Comparison of ENCODE assay signal across 27 cellular contexts in the genomic region with DNA sequence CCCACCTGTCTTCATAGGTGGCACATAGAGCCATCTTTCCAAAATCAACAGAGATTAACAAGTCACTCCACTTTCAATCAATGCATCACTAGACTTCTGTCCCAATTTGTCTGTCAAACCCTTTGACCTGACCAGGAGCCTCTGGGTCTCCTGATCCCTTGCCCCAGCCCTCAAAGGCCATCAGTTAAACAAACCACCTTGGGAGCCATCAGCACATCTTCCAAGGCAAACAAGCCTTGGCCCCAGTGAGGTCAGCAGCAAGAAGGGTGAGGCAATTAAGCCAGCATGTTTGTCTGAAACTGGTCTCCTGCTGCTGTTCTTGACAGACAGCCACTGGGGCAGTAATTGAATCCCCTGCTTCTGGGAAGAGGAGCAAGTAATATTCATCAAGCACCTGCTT.
"Had no signal": no experiment of that assay in that cellular context is flagged by ENCODE, and none has a peak within 500 bp of the region (broad histone marks: within the 10 kb centered on the region; RNA-seq: fewer than 3 reads in every experiment).

No MANE protein-coding gene starts in this region.

- H3K27ac Mint-ChIP-seq: mesothelial cell of epicardium; naive B cell; natural killer cell treated with Interleukin-12 subunit alpha and Interleukin-12 subunit beta and Interleukin-15 and Interleukin-18, amount 100 ng/mL, for 72 hours; neural progenitor cell; stimulated activated effector memory CD8-positive, alpha-beta T cell treated with anti-CD3 and anti-CD28 coated beads, Interleukin-12 subunit alpha, Interleukin-12 subunit beta, amount 100 ng/mL, for 72 hours; type B pancreatic cell had no signal

- H3K4me1 Mint-ChIP-seq: naive B cell; neural progenitor cell; stimulated activated effector memory CD8-positive, alpha-beta T cell treated with anti-CD3 and anti-CD28 coated beads, Interleukin-12 subunit alpha, Interleukin-12 subunit beta, amount 100 ng/mL, for 72 hours had no signal

- DNase-seq: dorsolateral prefrontal cortex; effector CD4-positive, alpha-beta T cell; foreskin keratinocyte; heart left ventricle; left cardiac atrium; left lung; mesenchymal stem cell; mucosa of descending colon; naive B cell; stimulated activated CD4-positive, alpha-beta T cell treated with anti-CD3 and anti-CD28 coated beads, Interleukin-2, amount 100 ng/mL, for 24 hours; stimulated activated CD4-positive, alpha-beta T cell treated with anti-CD3 and anti-CD28 coated beads, Interleukin-4, amount 100 ng/mL, for 24 hours; stimulated activated naive CD8-positive, alpha-beta T cell treated with anti-CD3 and anti-CD28 coated beads, Interleukin-15, Interleukin-2, amounts not matched to agents 100 U/mL and 50 U/mL, for 24 hours; substantia nigra; testis; tibial artery had no signal

- H3K27me3 Mint-ChIP-seq: naive B cell; natural killer cell treated with Interleukin-12 subunit alpha and Interleukin-12 subunit beta and Interleukin-15 and Interleukin-18, amount 100 ng/mL, for 72 hours; type B pancreatic cell had no signal

- H3K9me3 Mint-ChIP-seq: neural progenitor cell had no signal

- H3K9ac ChIP-seq: neural progenitor cell, parathyroid adenoma had no signal

- H3K36me3 Mint-ChIP-seq: mesothelial cell of epicardium; naive B cell; natural killer cell treated with Interleukin-12 subunit alpha and Interleukin-12 subunit beta and Interleukin-15 and Interleukin-18, amount 100 ng/mL, for 72 hours; neural progenitor cell; stimulated activated effector memory CD8-positive, alpha-beta T cell treated with anti-CD3 and anti-CD28 coated beads, Interleukin-12 subunit alpha, Interleukin-12 subunit beta, amount 100 ng/mL, for 72 hours; type B pancreatic cell had no signal

- FAIRE-seq: colon had no signal

- H3K27ac ChIP-seq: dorsolateral prefrontal cortex, epithelial cell of prostate, foreskin keratinocyte, gastroesophageal sphincter, heart left ventricle, hepatocyte, left lung, neural progenitor cell, parathyroid adenoma, prostate gland, right atrium auricular region, testis, tibial artery had no signal

- H3K27me3 ChIP-seq: heart left ventricle, hepatocyte, left lung, right atrium auricular region, testis, tibial artery had no signal

- H3K36me3 ChIP-seq: gastroesophageal sphincter, heart left ventricle, left lung, neural progenitor cell, prostate gland, right atrium auricular region, tibial artery had no signal

- H3K4me1 ChIP-seq: foreskin keratinocyte, gastroesophageal sphincter, left lung, parathyroid adenoma, prostate gland, right atrium auricular region, testis, tibial artery had no signal

- H3K9me3 ChIP-seq: gastroesophageal sphincter, heart left ventricle, left lung, mucosa of descending colon, prostate gland, right atrium auricular region, testis, tibial artery had no signal

- H3K4me3 ChIP-seq: dorsolateral prefrontal cortex, gastroesophageal sphincter, heart left ventricle, hepatocyte, left lung, mucosa of descending colon, neural progenitor cell, prostate gland, right atrium auricular region, testis, tibial artery had no signal

- H3K4me3 Mint-ChIP-seq: mesothelial cell of epicardium; naive B cell; natural killer cell treated with Interleukin-12 subunit alpha and Interleukin-12 subunit beta and Interleukin-15 and Interleukin-18, amount 100 ng/mL, for 72 hours; neural progenitor cell; stimulated activated effector memory CD8-positive, alpha-beta T cell treated with anti-CD3 and anti-CD28 coated beads, Interleukin-12 subunit alpha, Interleukin-12 subunit beta, amount 100 ng/mL, for 72 hours; type B pancreatic cell had no signal
